Comparison of ENCODE assay signal across 17 cellular contexts in genomic region chr4:96736352-96736889, GRCh38.
DNase-seq lines count a peak whose midpoint lies in the region; ATAC-seq and TF ChIP-seq lines count a peak whose summit lies in the region.
"Had no signal": no experiment of that assay in that cellular context is flagged by ENCODE, and none has a peak within 500 bp of the region (broad histone marks: within the 10 kb centered on the region; RNA-seq: fewer than 3 reads in every experiment).

No MANE protein-coding gene starts in this region.

- no peaks in the 10 kb centered on the region for H3K36me3 ChIP-seq in Peyer's patch
- H3K36me3 ChIP-seq: neutrophil had no signal

- no peak for ATAC-seq in GM18907 (IDR thresholded peaks at IDR 0.05; ENCODE audit: unreplicated experiment)
- ATAC-seq: Panc1 had no signal

- H3K27me3 ChIP-seq in Peyer's patch: no peaks in the 10 kb centered on the region
- H3K27me3 ChIP-seq: neutrophil had no signal

- H3K27ac Mint-ChIP-seq in chondrocyte (ENCODE audit: unreplicated experiment): peak overlapping the region; percentile 6
- no peak overlapping the region for H3K27ac Mint-ChIP-seq in activated T-cell treated with anti-CD3 and anti-CD28 coated beads, Interleukin-2, amount 50 U/mL, for 24 hours
- H3K27ac Mint-ChIP-seq: CD14-positive monocyte had no signal

- no peaks in the 10 kb centered on the region for H3K4me1 ChIP-seq in Peyer's patch

- no peak overlapping the region for H3K4me3 ChIP-seq in Peyer's patch

- DNase-seq in DMS 273 treated with DMSO at 0.1 percent for 48 hours (lab: John Stamatoyannopoulos, UW) (peak; percentile 19), NCI-H226 (peak; percentile 83), chondrocyte (ENCODE audit: low spot score) (no peak), kidney glomerular epithelial cell (lab: John Stamatoyannopoulos, UW) (peak; percentile 80), GDM1 (lab: John Stamatoyannopoulos, UW) (no peak), Peyer's patch (no peak)
- no peak for DNase-seq in activated T-cell treated with anti-CD3 and anti-CD28 coated beads, Interleukin-2, amount 50 U/mL, for 24 hours
- DNase-seq: activated CD4-positive, alpha-beta T cell treated with anti-CD3 and anti-CD28 coated beads for 4 hours; activated naive CD4-positive, alpha-beta T cell treated with Interleukin-2 at 50 U/mL for 16 hours; effector memory CD4-positive, alpha-beta T cell; kidney; NCI-H1930; stimulated activated naive CD4-positive, alpha-beta T cell had no signal

- H3K36me3 Mint-ChIP-seq in chondrocyte (ENCODE audit: low read depth): no peaks in the 10 kb centered on the region
- H3K36me3 Mint-ChIP-seq in activated T-cell treated with anti-CD3 and anti-CD28 coated beads, Interleukin-2, amount 50 U/mL, for 24 hours (ENCODE audit: low read depth): no peaks in the 10 kb centered on the region
- H3K36me3 Mint-ChIP-seq: CD14-positive monocyte had no signal

- H3K9me3 ChIP-seq in Peyer's patch: no peaks in the 10 kb centered on the region
- H3K9me3 ChIP-seq: neutrophil had no signal

- no peak for TF ChIP-seq POLR2A in Peyer's patch (IDR thresholded peaks at IDR 0.05)

- H3K27ac ChIP-seq in Peyer's patch: no peak overlapping the region
- H3K27ac ChIP-seq: neutrophil had no signal

- peaks cover 10% of the 10 kb centered on the region for H3K9me3 Mint-ChIP-seq in chondrocyte (ENCODE audit: low read depth)
- H3K9me3 Mint-ChIP-seq in activated T-cell treated with anti-CD3 and anti-CD28 coated beads, Interleukin-2, amount 50 U/mL, for 24 hours: peaks cover 6% of the 10 kb centered on the region

- TF ChIP-seq CTCF in chondrocyte (IDR thresholded peaks at IDR 0.05): no peak
- TF ChIP-seq CTCF in Peyer's patch (IDR thresholded peaks at IDR 0.05): no peak

- H3K4me1 Mint-ChIP-seq in chondrocyte (ENCODE audit: low read depth): peaks cover 13% of the 10 kb centered on the region
- no peaks in the 10 kb centered on the region for H3K4me1 Mint-ChIP-seq in activated T-cell treated with anti-CD3 and anti-CD28 coated beads, Interleukin-2, amount 50 U/mL, for 24 hours (ENCODE audit: low read depth)
- H3K4me1 Mint-ChIP-seq: CD14-positive monocyte had no signal

- no peaks in the 10 kb centered on the region for H3K27me3 Mint-ChIP-seq in chondrocyte (ENCODE audit: low read depth)
- no peaks in the 10 kb centered on the region for H3K27me3 Mint-ChIP-seq in activated T-cell treated with anti-CD3 and anti-CD28 coated beads, Interleukin-2, amount 50 U/mL, for 24 hours

- no peak overlapping the region for H3K4me3 Mint-ChIP-seq in chondrocyte (ENCODE audit: unreplicated experiment)
- H3K4me3 Mint-ChIP-seq in activated T-cell treated with anti-CD3 and anti-CD28 coated beads, Interleukin-2, amount 50 U/mL, for 24 hours: no peak overlapping the region
- H3K4me3 Mint-ChIP-seq: CD14-positive monocyte had no signal

Comparison
In these comparisons a context has a peak if more than half of its experiments do, and no peak if none do; other contexts are left out.
1. DNase-seq: peak in DMS 273 treated with DMSO at 0.1 percent for 48 hours (single experiment), NCI-H226 (single experiment) and kidney glomerular epithelial cell (single experiment); none in chondrocyte (single experiment), GDM1 (single experiment), Peyer's patch (0 of 3) and activated T-cell treated with anti-CD3 and anti-CD28 coated beads, Interleukin-2, amount 50 U/mL, for 24 hours (single experiment).